1 cellular context compared by ENCODE assay signal in the genomic region with DNA sequence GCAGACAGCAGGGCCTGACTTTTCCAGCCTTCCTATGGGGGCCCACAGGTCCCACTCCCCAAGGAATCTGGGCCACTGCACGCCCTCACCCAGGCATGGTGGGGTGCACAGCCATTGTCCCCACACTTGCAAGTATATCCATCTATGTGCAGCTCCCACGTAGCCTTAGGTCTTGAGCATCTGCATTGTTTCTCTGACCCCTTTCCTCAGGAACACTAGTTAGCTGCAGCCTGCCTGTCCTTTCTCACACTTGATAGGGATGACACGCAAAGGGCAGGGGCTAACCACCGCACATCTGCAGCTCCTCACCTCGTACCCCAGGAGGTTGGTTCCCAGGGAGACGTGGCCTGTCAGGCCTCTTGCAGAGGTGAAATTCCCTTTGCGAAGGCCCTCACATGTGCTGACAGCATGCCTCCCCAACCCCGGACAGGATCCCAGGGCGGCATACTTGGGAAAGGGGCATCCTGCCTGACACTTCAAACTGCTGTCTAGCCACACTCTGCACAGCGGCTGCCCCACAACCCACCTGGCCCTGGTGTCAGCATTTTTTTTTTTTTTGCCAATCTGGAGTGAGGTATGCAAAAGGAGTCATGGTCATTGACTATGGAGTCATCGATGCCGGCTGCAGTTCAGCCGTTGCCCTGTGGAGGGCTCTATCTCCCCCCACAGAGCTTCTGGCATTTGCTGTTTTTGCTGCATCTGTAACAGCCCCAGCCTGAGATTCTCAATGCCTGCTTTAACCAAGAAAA.
A peak's percentile ranks its signal among the peaks of the same experiment; 100 is the strongest.
TF ChIP-seq lines count a peak whose summit lies in the region.

No MANE protein-coding gene starts in this region.

TF ChIP-seq in K562, 482 proteins besides CTCF, POLR2A, EP300 and RAD21 (continued from another document):
- TF ChIP-seq, protein P1, sequence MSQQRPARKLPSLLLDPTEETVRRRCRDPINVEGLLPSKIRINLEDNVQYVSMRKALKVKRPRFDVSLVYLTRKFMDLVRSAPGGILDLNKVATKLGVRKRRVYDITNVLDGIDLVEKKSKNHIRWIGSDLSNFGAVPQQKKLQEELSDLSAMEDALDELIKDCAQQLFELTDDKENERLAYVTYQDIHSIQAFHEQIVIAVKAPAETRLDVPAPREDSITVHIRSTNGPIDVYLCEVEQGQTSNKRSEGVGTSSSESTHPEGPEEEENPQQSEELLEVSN (IDR thresholded peaks at IDR 0.05; ENCODE audit: borderline replicate concordance in 1 of 2, extremely low read depth in 1 of 2, insufficient read depth in 1 of 2, insufficient read length in 1 of 2, low read depth in 1 of 2, low read length in 1 of 2, poor library complexity in 1 of 2, severe bottlenecking in 1 of 2), result peak in 1 of 2 experiments; percentile 24
- TF ChIP-seq KLF16 (IDR thresholded peaks at IDR 0.05), result peak; percentile 51; the same call in 1 of the 2 replicates
- TF ChIP-seq ZNF398 (CRISPR knock-in tag; IDR thresholded peaks at IDR 0.05), result no peak
- TF ChIP-seq, protein P2, sequence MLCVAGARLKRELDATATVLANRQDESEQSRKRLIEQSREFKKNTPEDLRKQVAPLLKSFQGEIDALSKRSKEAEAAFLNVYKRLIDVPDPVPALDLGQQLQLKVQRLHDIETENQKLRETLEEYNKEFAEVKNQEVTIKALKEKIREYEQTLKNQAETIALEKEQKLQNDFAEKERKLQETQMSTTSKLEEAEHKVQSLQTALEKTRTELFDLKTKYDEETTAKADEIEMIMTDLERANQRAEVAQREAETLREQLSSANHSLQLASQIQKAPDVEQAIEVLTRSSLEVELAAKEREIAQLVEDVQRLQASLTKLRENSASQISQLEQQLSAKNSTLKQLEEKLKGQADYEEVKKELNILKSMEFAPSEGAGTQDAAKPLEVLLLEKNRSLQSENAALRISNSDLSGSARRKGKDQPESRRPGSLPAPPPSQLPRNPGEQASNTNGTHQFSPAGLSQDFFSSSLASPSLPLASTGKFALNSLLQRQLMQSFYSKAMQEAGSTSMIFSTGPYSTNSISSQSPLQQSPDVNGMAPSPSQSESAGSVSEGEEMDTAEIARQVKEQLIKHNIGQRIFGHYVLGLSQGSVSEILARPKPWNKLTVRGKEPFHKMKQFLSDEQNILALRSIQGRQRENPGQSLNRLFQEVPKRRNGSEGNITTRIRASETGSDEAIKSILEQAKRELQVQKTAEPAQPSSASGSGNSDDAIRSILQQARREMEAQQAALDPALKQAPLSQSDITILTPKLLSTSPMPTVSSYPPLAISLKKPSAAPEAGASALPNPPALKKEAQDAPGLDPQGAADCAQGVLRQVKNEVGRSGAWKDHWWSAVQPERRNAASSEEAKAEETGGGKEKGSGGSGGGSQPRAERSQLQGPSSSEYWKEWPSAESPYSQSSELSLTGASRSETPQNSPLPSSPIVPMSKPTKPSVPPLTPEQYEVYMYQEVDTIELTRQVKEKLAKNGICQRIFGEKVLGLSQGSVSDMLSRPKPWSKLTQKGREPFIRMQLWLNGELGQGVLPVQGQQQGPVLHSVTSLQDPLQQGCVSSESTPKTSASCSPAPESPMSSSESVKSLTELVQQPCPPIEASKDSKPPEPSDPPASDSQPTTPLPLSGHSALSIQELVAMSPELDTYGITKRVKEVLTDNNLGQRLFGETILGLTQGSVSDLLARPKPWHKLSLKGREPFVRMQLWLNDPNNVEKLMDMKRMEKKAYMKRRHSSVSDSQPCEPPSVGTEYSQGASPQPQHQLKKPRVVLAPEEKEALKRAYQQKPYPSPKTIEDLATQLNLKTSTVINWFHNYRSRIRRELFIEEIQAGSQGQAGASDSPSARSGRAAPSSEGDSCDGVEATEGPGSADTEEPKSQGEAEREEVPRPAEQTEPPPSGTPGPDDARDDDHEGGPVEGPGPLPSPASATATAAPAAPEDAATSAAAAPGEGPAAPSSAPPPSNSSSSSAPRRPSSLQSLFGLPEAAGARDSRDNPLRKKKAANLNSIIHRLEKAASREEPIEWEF (CRISPR knock-in tag; IDR thresholded peaks at IDR 0.05), result peak; percentile 51; the same call in 1 of the 2 replicates
- peak; percentile 48 for TF ChIP-seq POLR2AphosphoS2 (IDR thresholded peaks at IDR 0.05; ENCODE audit: low read length)
- TF ChIP-seq YY1 (IDR thresholded peaks at IDR 0.05; ENCODE audit: borderline replicate concordance in 1 of 3, control insufficient read depth in 1 of 3, extremely low read depth in 1 of 3, insufficient read depth in 3 of 3, insufficient read length in 1 of 3, insufficient replicate concordance in 2 of 3, low read depth in 1 of 3, low read length in 2 of 3), result peak in 1 of 3 experiments; percentile 37
- TF ChIP-seq POLR3G (IDR thresholded peaks at IDR 0.05; ENCODE audit: extremely low read depth, insufficient read length, insufficient replicate concordance), result no peak
- 0 out of 2 replicates have a peak, but pooled peaks have one; percentile 11 for TF ChIP-seq CBFB (CRISPR knock-in tag; IDR thresholded peaks at IDR 0.05)
- no peak for TF ChIP-seq ZNF3 (CRISPR knock-in tag; IDR thresholded peaks at IDR 0.05)
- 0 out of 2 replicates have a peak, but pooled peaks have one; percentile 23 for TF ChIP-seq THRB (CRISPR knock-in tag; conservative IDR thresholded peaks at IDR 0.05)
- TF ChIP-seq SAFB (IDR thresholded peaks at IDR 0.05; ENCODE audit: borderline replicate concordance, low read depth, low read length), result no peak
- 0 out of 2 replicates have a peak, but pooled peaks have one; percentile 20 for TF ChIP-seq ATF7 (IDR thresholded peaks at IDR 0.05)
- peak; percentile 34 for TF ChIP-seq SUPT5H (IDR thresholded peaks at IDR 0.05)
- peak; percentile 36; the same call in 1 of the 2 replicates for TF ChIP-seq XRCC5 (IDR thresholded peaks at IDR 0.05; ENCODE audit: low read depth, low read length)
- TF ChIP-seq, protein P3, sequence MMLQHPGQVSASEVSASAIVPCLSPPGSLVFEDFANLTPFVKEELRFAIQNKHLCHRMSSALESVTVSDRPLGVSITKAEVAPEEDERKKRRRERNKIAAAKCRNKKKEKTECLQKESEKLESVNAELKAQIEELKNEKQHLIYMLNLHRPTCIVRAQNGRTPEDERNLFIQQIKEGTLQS (IDR thresholded peaks at IDR 0.05), result 0 out of 2 replicates have a peak, but pooled peaks have one; percentile 25
- TF ChIP-seq, protein P3 (CRISPR knock-in tag; conservative IDR thresholded peaks at IDR 0.05), result no peak
- TF ChIP-seq ERF (CRISPR knock-in tag; IDR thresholded peaks at IDR 0.05), result 0 out of 2 replicates have a peak, but pooled peaks have one; percentile 11
- TF ChIP-seq ZNF316 (IDR thresholded peaks at IDR 0.05), result peak; percentile 55; the same call in 1 of the 2 replicates
- TF ChIP-seq LEF1 (IDR thresholded peaks at IDR 0.05), result no peak
- TF ChIP-seq ZNF384 (IDR thresholded peaks at IDR 0.05; ENCODE audit: low read depth, low read length), result peak; percentile 71
- TF ChIP-seq, protein P4, sequence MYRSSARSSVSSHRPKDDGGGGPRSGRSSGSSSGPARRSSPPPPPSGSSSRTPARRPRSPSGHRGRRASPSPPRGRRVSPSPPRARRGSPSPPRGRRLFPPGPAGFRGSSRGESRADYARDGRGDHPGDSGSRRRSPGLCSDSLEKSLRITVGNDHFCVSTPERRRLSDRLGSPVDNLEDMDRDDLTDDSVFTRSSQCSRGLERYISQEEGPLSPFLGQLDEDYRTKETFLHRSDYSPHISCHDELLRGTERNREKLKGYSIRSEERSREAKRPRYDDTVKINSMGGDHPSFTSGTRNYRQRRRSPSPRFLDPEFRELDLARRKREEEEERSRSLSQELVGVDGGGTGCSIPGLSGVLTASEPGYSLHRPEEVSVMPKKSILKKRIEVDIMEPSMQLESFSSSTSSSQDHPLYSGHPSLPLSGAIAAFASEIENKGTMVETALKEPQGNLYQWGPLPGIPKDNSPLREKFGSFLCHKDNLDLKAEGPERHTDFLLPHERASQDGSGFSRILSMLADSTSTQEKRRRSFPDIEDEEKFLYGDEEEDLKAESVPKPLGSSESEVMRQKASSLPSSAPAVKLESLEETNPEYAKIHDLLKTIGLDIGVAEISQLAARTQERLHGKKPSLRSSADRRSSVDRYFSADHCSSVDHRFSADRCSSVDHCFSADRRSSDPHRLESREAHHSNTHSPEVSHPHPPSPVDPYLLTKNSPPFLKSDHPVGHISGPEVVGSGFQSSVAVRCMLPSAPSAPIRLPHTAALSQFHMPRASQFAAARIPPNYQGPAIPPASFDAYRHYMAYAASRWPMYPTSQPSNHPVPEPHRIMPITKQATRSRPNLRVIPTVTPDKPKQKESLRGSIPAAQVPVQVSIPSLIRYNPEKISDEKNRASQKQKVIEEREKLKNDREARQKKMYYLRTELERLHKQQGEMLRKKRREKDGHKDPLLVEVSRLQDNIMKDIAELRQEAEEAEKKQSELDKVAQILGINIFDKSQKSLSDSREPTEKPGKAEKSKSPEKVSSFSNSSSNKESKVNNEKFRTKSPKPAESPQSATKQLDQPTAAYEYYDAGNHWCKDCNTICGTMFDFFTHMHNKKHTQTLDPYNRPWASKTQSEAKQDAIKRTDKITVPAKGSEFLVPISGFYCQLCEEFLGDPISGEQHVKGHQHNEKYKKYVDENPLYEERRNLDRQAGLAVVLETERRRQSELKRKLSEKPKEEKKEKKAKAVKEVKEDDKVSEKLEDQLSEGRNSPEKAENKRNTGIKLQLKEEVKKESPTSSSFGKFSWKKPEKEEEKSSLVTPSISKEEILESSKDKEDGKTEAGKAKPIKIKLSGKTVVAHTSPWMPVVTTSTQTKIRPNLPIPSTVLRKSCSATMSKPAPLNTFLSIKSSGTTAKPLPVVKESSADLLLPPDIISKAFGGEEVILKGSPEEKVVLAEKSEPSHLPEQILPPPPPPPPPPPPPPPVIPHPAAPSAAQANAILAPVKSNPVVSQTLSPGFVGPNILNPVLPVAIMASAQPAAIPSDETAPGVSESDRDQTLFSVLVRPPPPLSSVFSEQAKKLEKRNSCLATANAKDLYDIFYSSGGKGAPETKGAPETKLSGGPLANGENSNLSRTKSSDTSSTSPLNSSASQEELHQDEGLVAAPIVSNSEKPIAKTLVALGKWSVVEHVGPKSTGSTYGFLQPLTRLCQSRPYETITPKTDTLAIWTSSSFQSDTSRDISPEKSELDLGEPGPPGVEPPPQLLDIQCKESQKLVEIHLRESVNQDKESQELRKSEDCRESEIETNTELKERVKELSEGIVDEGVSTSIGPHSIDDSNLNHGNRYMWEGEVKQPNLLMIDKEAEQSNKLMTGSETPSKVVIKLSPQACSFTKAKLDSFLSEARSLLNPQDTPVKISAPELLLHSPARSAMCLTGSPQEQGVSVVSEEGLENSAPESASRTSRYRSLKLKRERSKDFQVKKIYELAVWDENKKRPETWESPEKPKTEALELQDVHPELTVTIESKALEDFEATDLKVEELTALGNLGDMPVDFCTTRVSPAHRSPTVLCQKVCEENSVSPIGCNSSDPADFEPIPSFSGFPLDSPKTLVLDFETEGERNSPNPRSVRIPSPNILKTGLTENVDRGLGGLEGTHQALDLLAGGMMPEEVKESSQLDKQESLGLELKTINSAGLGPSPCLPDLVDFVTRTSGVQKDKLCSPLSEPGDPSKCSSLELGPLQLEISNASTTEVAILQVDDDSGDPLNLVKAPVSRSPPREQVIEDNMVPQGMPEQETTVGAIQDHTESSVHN (IDR thresholded peaks at IDR 0.05; ENCODE audit: borderline replicate concordance in 1 of 2, low read depth in 1 of 2), result no peak
- TF ChIP-seq SMC3 (conservative IDR thresholded peaks at IDR 0.05; ENCODE audit: insufficient read depth, low read depth, low read length), result peak; percentile 51; the same call in 1 of the 2 replicates
- TF ChIP-seq PHTF2 (CRISPR knock-in tag; IDR thresholded peaks at IDR 0.05), result no peak
- 0 out of 4 replicates have a peak, but pooled peaks of 1 of the 2 experiments have one; percentile 19 for TF ChIP-seq MAZ (CRISPR knock-in tag; conservative IDR thresholded peaks at IDR 0.05 in 1 of 2, IDR thresholded peaks at IDR 0.05 in 1 of 2)
